Comparison of ENCODE assay signal across 18 cellular contexts in genomic region chr20:42338274-42339172, GRCh38.
DNase-seq lines count a peak whose midpoint lies in the region; ATAC-seq and TF ChIP-seq lines count a peak whose summit lies in the region.
"Had no signal": no experiment of that assay in that cellular context is flagged by ENCODE, and none has a peak within 500 bp of the region (broad histone marks: within the 10 kb centered on the region; RNA-seq: fewer than 3 reads in every experiment).

No MANE protein-coding gene starts in this region.

- 8 to 10% (median 9%) methylated on average over 5 of the region's 5 CpGs for WGBS in psoas muscle, 3 donors

- H3K36me3 ChIP-seq in psoas muscle (ENCODE audit: insufficient read depth in 1 of 2, low read depth in 1 of 2) (no peaks in the 10 kb centered on the region), uterus (no peaks in the 10 kb centered on the region)
- H3K36me3 ChIP-seq: BLaER1, MG63, Peyer's patch had no signal

- no peak for TF ChIP-seq POLR2A in uterus (IDR thresholded peaks at IDR 0.05)

- H3K4me1 ChIP-seq in psoas muscle = no peaks in the 10 kb centered on the region
- H3K4me1 ChIP-seq in uterus = no peaks in the 10 kb centered on the region
- H3K4me1 ChIP-seq: BLaER1, Peyer's patch had no signal

- no peaks in the 10 kb centered on the region for H3K9me3 ChIP-seq in psoas muscle
- H3K9me3 ChIP-seq in uterus = no peaks in the 10 kb centered on the region
- H3K9me3 ChIP-seq: BLaER1, MG63, Peyer's patch had no signal

- TF ChIP-seq CTCF in psoas muscle (IDR thresholded peaks at IDR 0.05) = no peak
- no peak for TF ChIP-seq CTCF in uterus (IDR thresholded peaks at IDR 0.05)

- intact Hi-C loops in left ventricle myocardium superior (cut with micrococcal nuclease) = no loop called here
- intact Hi-C loops in psoas muscle (cut with DNase I) = no loop called here
- intact Hi-C loops in uterus (cut with DNase I; ENCODE audit: low total_unique reads) = no loop called here

- ATAC-seq in left ventricle myocardium superior (peak; percentile 92), psoas muscle (peak in 3 of 4 donors; percentile 34 to 76 (median 73)), GM21576 (IDR thresholded peaks at IDR 0.05; ENCODE audit: unreplicated experiment) (no peak)

- H3K27ac ChIP-seq in psoas muscle (no peak overlapping the region), uterus (peak overlapping the region in 1 of 2 donors; percentile 35)
- H3K27ac ChIP-seq: 22Rv1, BLaER1, KMS-11, Peyer's patch had no signal

- H3K27me3 ChIP-seq in psoas muscle (ENCODE audit: insufficient read depth in 3 of 3, low read length in 2 of 3) (no peaks in the 10 kb centered on the region), uterus (no peaks in the 10 kb centered on the region)
- H3K27me3 ChIP-seq: BLaER1, MG63, Peyer's patch had no signal

- no peak overlapping the region for H3K4me3 ChIP-seq in psoas muscle
- no peak overlapping the region for H3K4me3 ChIP-seq in uterus
- H3K4me3 ChIP-seq: BLaER1, MG63, Peyer's patch had no signal

- DNase-seq in NCI-H2171 treated with DMSO at 0.1 percent for 48 hours (lab: John Stamatoyannopoulos, UW) (peak; percentile 11), NCI-H2171 (lab: John Stamatoyannopoulos, UW) (no peak), left ventricle myocardium superior (peak; percentile 45), psoas muscle (peak; percentile 26 to 63), uterus (peak; percentile 20 to 45), SIG-M5 treated with dmso at 0.1 percent for 504 hours (lab: John Stamatoyannopoulos, UW; ENCODE audit: unreplicated experiment) (no peak), cortex of kidney (lab: John Stamatoyannopoulos, UW) (no peak)
- DNase-seq: MG63, NCI-H1105 treated with DMSO at 0.1 percent for 48 hours, NCI-H187, NCI-H446 treated with DMSO at 0.1 percent for 48 hours, NCI-H774, Peyer's patch, SIG-M5 had no signal

Comparison
In these comparisons a context has a peak if more than half of its experiments do, and no peak if none do; other contexts are left out.
1. DNase-seq: peak in NCI-H2171 treated with DMSO at 0.1 percent for 48 hours (single experiment), left ventricle myocardium superior (single experiment), psoas muscle (2 of 2) and uterus (2 of 2); none in NCI-H2171 (single experiment), SIG-M5 treated with dmso at 0.1 percent for 504 hours (single experiment) and cortex of kidney (single experiment).